Comparison of ENCODE assay signal across 20 cellular contexts in the genomic region with DNA sequence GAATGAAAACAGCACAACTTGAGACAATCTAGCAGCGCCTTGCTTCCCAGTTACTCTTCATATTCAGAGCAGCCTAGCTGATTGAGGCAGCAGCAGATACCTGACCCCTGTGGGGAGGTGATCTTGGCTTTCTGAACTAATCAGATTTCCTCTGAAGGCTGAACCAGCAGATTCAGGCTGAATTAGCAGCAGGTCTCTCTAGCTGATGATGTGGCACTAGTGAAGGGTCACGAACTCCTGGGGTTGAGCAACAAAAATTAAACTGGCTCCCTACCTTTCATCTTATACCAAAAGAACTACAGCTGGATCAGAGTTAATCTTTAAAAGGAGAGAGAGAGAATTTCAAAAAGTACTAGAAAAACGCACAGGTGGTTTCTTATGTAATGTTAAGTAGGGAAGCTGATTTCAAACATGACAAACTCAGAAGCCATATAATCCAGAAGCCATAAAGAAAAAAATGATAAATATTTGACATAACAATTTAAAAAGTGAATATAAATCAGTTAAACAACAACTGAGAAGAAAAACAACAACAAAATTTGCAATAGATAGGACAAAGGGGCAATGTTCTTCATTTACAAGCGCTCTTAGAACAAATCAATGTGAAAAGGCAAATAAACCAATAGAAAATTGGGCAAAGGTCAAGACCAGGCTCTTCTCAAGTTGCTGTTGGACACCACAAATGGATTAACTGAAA. TPM values are rescaled to one million over a fixed set of nuclear protein-coding genes. Genes with fewer than 3 reads are reported as not detected.
DNase-seq lines count a peak whose midpoint lies in the region; ATAC-seq and TF ChIP-seq lines count a peak whose summit lies in the region.
"Had no signal": no experiment of that assay in that cellular context is flagged by ENCODE, and none has a peak within 500 bp of the region (broad histone marks: within the 10 kb centered on the region; RNA-seq: fewer than 3 reads in every experiment).

No MANE protein-coding gene starts in this region.

- TF ChIP-seq CTCF in SK-N-SH (IDR thresholded peaks at IDR 0.05), result no peak

- H4K20me1 ChIP-seq in SK-N-SH (ENCODE audit: insufficient read depth), result peaks cover 89% of the 10 kb centered on the region

- H3K9ac ChIP-seq in SK-N-SH, result no peak overlapping the region

- H3K27ac ChIP-seq in cingulate gyrus (ENCODE audit: low read depth, low read length) (peak overlapping the region; percentile 21), SK-N-SH (ENCODE audit: low read depth in 2 of 2, low read length in 1 of 2) (no peak overlapping the region)
- H3K27ac ChIP-seq: C4-2B, upper lobe of left lung had no signal

- H3F3A ChIP-seq in SK-N-SH (replicated peaks; ENCODE audit: insufficient read depth), result peaks cover 20% of the 10 kb centered on the region

- H3K79me2 ChIP-seq in SK-N-SH (ENCODE audit: insufficient read depth), result peaks cover 51% of the 10 kb centered on the region; the same call in 1 of the 2 replicates

- H3K27ac Mint-ChIP-seq in activated CD4-positive, alpha-beta T cell treated with anti-CD3 and anti-CD28 coated beads, Interleukin-2, amount 10 ng/mL, durations not matched to agents 7 days and 5 days, result peak overlapping the region; percentile 6
- H3K27ac Mint-ChIP-seq: T-helper 17 cell had no signal

- no peaks in the 10 kb centered on the region for H3K9me2 ChIP-seq in SK-N-SH

- peaks cover 20% of the 10 kb centered on the region for H3K4me1 Mint-ChIP-seq in activated CD4-positive, alpha-beta T cell treated with anti-CD3 and anti-CD28 coated beads, Interleukin-2, amount 10 ng/mL, durations not matched to agents 7 days and 5 days

- DNase-seq in activated CD4-positive, alpha-beta T cell treated with anti-CD3 and anti-CD28 coated beads, Interleukin-2, amount 10 ng/mL, durations not matched to agents 7 days and 5 days, result no peak
- no peak for DNase-seq in activated CD4-positive, alpha-beta T cell treated with anti-CD3 and anti-CD28 coated beads for 1 hour
- DNase-seq in left lobe of liver (ENCODE audit: low spot score), result peak; percentile 82
- DNase-seq in LoVo (ENCODE audit: low spot score), result no peak
- no peak for DNase-seq in SK-N-SH
- DNase-seq: activated gamma-delta T cell treated with Interleukin-2 at 50 U/mL for 16 hours; aorta; mammary epithelial cell; MG63; NCI-H1694 treated with DMSO at 0.1 percent for 48 hours; NCI-H446 treated with DMSO at 0.1 percent for 48 hours; SIG-M5; stimulated activated naive CD4-positive, alpha-beta T cell; T-helper 17 cell had no signal

- H3K27me3 ChIP-seq in SK-N-SH (ENCODE audit: insufficient read depth), result no peaks in the 10 kb centered on the region
- H3K27me3 ChIP-seq: MG63, upper lobe of left lung had no signal

- H3K4me2 ChIP-seq in SK-N-SH, result no peak overlapping the region

- POLR2A ChIA-PET in activated CD4-positive, alpha-beta T cell treated with anti-CD3 and anti-CD28 coated beads, Interleukin-2, amount 10 ng/mL, durations not matched to agents 7 days and 5 days (lab: Charles Lee), result no interaction called here
- POLR2A ChIA-PET in SK-N-SH (lab: Yijun Ruan, JAX), result no interaction called here

- peaks cover 6% of the 10 kb centered on the region for H3K36me3 Mint-ChIP-seq in activated CD4-positive, alpha-beta T cell treated with anti-CD3 and anti-CD28 coated beads, Interleukin-2, amount 10 ng/mL, durations not matched to agents 7 days and 5 days (ENCODE audit: low read depth)

- ATAC-seq in left lobe of liver, result peak; percentile 77
- no peak for ATAC-seq in HG03045 (IDR thresholded peaks at IDR 0.05; ENCODE audit: unreplicated experiment)
- ATAC-seq in HG02981 (IDR thresholded peaks at IDR 0.05; ENCODE audit: unreplicated experiment), result no peak
- ATAC-seq: T-helper 17 cell had no signal

- H3K9me3 Mint-ChIP-seq in activated CD4-positive, alpha-beta T cell treated with anti-CD3 and anti-CD28 coated beads, Interleukin-2, amount 10 ng/mL, durations not matched to agents 7 days and 5 days, result no peaks in the 10 kb centered on the region

- H3K9me3 ChIP-seq in SK-N-SH, result no peaks in the 10 kb centered on the region
- H3K9me3 ChIP-seq: MG63, upper lobe of left lung had no signal

- no peak overlapping the region for H3K4me3 Mint-ChIP-seq in activated CD4-positive, alpha-beta T cell treated with anti-CD3 and anti-CD28 coated beads, Interleukin-2, amount 10 ng/mL, durations not matched to agents 7 days and 5 days
- H3K4me3 Mint-ChIP-seq: neural crest cell, T-helper 17 cell had no signal

- TF ChIP-seq EP300 in SK-N-SH (IDR thresholded peaks at IDR 0.05; ENCODE audit: borderline replicate concordance in 1 of 2, low read depth in 1 of 2, low read length in 1 of 2), result no peak

- H2AFZ ChIP-seq in SK-N-SH (ENCODE audit: low read depth), result no peak overlapping the region

- 94% methylated on average over 4 of the region's 4 CpGs for WGBS in SK-N-SH (ENCODE audit: low lambda C conversion rate)

- CTCF ChIA-PET in activated CD4-positive, alpha-beta T cell treated with anti-CD3 and anti-CD28 coated beads, Interleukin-2, amount 10 ng/mL, durations not matched to agents 7 days and 5 days (lab: Charles Lee), result interaction anchor here (1.6 kb wide), 1 partner anchor 23 kb away, joined by 12 read pairs; no protein-coding TSS in a partner anchor
- CTCF ChIA-PET in SK-N-SH (lab: Yijun Ruan, JAX), result interaction anchor here (0.9 to 1.3 kb wide), 2 partner anchors 233 to 719 kb away, joined by 3 to 4 read pairs; no protein-coding TSS in a partner anchor

- H3K36me3 ChIP-seq in SK-N-SH (replicated peaks in 1 of 2; ENCODE audit: control insufficient read depth in 1 of 2, insufficient read depth in 2 of 2, low read length in 1 of 2), result peaks cover 0 to 15% of the 10 kb centered on the region in 2 experiments
- H3K36me3 ChIP-seq: MG63, upper lobe of left lung had no signal

- no peak for TF ChIP-seq RAD21 in SK-N-SH (IDR thresholded peaks at IDR 0.05; ENCODE audit: low read length)

- H3K4me3 ChIP-seq in SK-N-SH (ENCODE audit: low read depth in 2 of 2, low read length in 1 of 2), result no peak overlapping the region
- H3K4me3 ChIP-seq: MG63, upper lobe of left lung had no signal

- H3K27me3 Mint-ChIP-seq in activated CD4-positive, alpha-beta T cell treated with anti-CD3 and anti-CD28 coated beads, Interleukin-2, amount 10 ng/mL, durations not matched to agents 7 days and 5 days, result no peaks in the 10 kb centered on the region
- H3K27me3 Mint-ChIP-seq: T-helper 17 cell had no signal

- H3K4me1 ChIP-seq in SK-N-SH (ENCODE audit: control insufficient read depth in 1 of 2, insufficient read depth in 2 of 2, low read depth in 1 of 2, low read length in 1 of 2), result peaks cover 10 to 13% of the 10 kb centered on the region in 2 experiments

TF ChIP-seq in SK-N-SH, 30 proteins besides CTCF, POLR2A, EP300 and RAD21 (continues in another document):
- TF ChIP-seq YY1 (IDR thresholded peaks at IDR 0.05; ENCODE audit: low read depth) (no peak), TAF1 (IDR thresholded peaks at IDR 0.05; ENCODE audit: borderline replicate concordance, low read depth, low read length) (no peak), ZBTB33 (IDR thresholded peaks at IDR 0.05; ENCODE audit: borderline replicate concordance, low read depth) (no peak), NRF1 (IDR thresholded peaks at IDR 0.05; ENCODE audit: low read depth, low read length) (no peak), MEF2A (IDR thresholded peaks at IDR 0.05; ENCODE audit: borderline replicate concordance, low read depth) (no peak), GATA2 (CRISPR knock-in tag; IDR thresholded peaks at IDR 0.05) (no peak)
- TF ChIP-seq, protein P1, sequence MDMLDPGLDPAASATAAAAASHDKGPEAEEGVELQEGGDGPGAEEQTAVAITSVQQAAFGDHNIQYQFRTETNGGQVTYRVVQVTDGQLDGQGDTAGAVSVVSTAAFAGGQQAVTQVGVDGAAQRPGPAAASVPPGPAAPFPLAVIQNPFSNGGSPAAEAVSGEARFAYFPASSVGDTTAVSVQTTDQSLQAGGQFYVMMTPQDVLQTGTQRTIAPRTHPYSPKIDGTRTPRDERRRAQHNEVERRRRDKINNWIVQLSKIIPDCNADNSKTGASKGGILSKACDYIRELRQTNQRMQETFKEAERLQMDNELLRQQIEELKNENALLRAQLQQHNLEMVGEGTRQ (IDR thresholded peaks at IDR 0.05; ENCODE audit: borderline replicate concordance, low read depth, low read length), result no peak
- TF ChIP-seq, protein P2, sequence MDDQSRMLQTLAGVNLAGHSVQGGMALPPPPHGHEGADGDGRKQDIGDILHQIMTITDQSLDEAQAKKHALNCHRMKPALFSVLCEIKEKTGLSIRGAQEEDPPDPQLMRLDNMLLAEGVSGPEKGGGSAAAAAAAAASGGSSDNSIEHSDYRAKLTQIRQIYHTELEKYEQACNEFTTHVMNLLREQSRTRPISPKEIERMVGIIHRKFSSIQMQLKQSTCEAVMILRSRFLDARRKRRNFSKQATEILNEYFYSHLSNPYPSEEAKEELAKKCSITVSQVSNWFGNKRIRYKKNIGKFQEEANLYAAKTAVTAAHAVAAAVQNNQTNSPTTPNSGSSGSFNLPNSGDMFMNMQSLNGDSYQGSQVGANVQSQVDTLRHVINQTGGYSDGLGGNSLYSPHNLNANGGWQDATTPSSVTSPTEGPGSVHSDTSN (IDR thresholded peaks at IDR 0.05), result no peak

RNA-seq across cellular contexts. Expression of gene SLC25A13, which starts 13.5 kb away (rescaled TPM):
- total RNA-seq in activated CD4-positive, alpha-beta T cell treated with anti-CD3 and anti-CD28 coated beads, Interleukin-2, amount 10 ng/mL, durations not matched to agents 7 days and 5 days, result 1 to 10 TPM; 7.4 to 8.8 TPM
- total RNA-seq in left lobe of liver, result 96.4 TPM
- 16.0 and 20.0 TPM in 2 replicates for polyA plus RNA-seq in SK-N-SH (2012; rRNA removed)
- 17.7 and 17.9 TPM in 2 replicates for polyA plus RNA-seq in SK-N-SH (2012; cell fraction: cytosol; rRNA removed)
- 21.0 and 37.5 TPM in 2 replicates for polyA plus RNA-seq in SK-N-SH (2012; cell fraction: nucleus; rRNA removed)
